ENCODE assay signal across 1 cellular context in genomic region chr2:170248574-170249393, GRCh38.
TF ChIP-seq lines count a peak whose summit lies in the region.

No MANE protein-coding gene starts in this region.

TF ChIP-seq in K562, 482 proteins besides CTCF, POLR2A, EP300 and RAD21 (continued from another document and continues in another):
- TF ChIP-seq ZBTB34 (CRISPR knock-in tag; IDR thresholded peaks at IDR 0.05): no peak
- TF ChIP-seq SETDB1 (IDR thresholded peaks at IDR 0.05; ENCODE audit: low read length): no peak
- TF ChIP-seq PTRF (tag; IDR thresholded peaks at IDR 0.05): peak; percentile 69
- peak; percentile 80; the same call in 1 of the 2 replicates for TF ChIP-seq ZNF395 (CRISPR knock-in tag; IDR thresholded peaks at IDR 0.05)
- TF ChIP-seq ZSCAN32 (CRISPR knock-in tag; IDR thresholded peaks at IDR 0.05): no peak
- TF ChIP-seq MTF1 (CRISPR knock-in tag; IDR thresholded peaks at IDR 0.05; ENCODE audit: borderline replicate concordance): no peak
- TF ChIP-seq POU5F1 (IDR thresholded peaks at IDR 0.05; ENCODE audit: borderline replicate concordance, low read depth, low read length, partially characterized antibody): no peak
- TF ChIP-seq ZNF408 (CRISPR knock-in tag; IDR thresholded peaks at IDR 0.05; ENCODE audit: low read depth): no peak
- TF ChIP-seq ZNF512 (tag; IDR thresholded peaks at IDR 0.05): no peak
- no peak for TF ChIP-seq HOXB6 (CRISPR knock-in tag; IDR thresholded peaks at IDR 0.05; ENCODE audit: borderline replicate concordance)
- TF ChIP-seq TSC22D4 (tag; IDR thresholded peaks at IDR 0.05): no peak
- no peak for TF ChIP-seq ZNF511 (CRISPR knock-in tag; IDR thresholded peaks at IDR 0.05)
- no peak for TF ChIP-seq MCM3 (IDR thresholded peaks at IDR 0.05)
- TF ChIP-seq NFE2L1 (tag; IDR thresholded peaks at IDR 0.05; ENCODE audit: borderline replicate concordance, low read depth): no peak
- no peak for TF ChIP-seq ZNF518B (CRISPR knock-in tag; IDR thresholded peaks at IDR 0.05)
- no peak for TF ChIP-seq ZNF764 (CRISPR knock-in tag; IDR thresholded peaks at IDR 0.05; ENCODE audit: low read depth)
- TF ChIP-seq TFAP4 (CRISPR knock-in tag; IDR thresholded peaks at IDR 0.05; ENCODE audit: borderline replicate concordance): no peak
- no peak for TF ChIP-seq ZNF197 (CRISPR knock-in tag; IDR thresholded peaks at IDR 0.05; ENCODE audit: low read depth)
- no peak for TF ChIP-seq ZNF134 (CRISPR knock-in tag; conservative IDR thresholded peaks at IDR 0.05)
- TF ChIP-seq MBD1 (CRISPR knock-in tag; IDR thresholded peaks at IDR 0.05): no peak
- no peak for TF ChIP-seq ZNF232 (CRISPR knock-in tag; IDR thresholded peaks at IDR 0.05)
- no peak for TF ChIP-seq GABPB2 (CRISPR knock-in tag; conservative IDR thresholded peaks at IDR 0.05)
- no peak for TF ChIP-seq JUND (IDR thresholded peaks at IDR 0.05; ENCODE audit: borderline replicate concordance, low read depth, low read length)
- peak; percentile 35; the same call in 1 of the 3 replicates for TF ChIP-seq JUND (tag; IDR thresholded peaks at IDR 0.05; ENCODE audit: borderline replicate concordance, low read depth, low read length)
- peak; percentile 41; the same call in 1 of the 2 replicates for TF ChIP-seq NFIX (CRISPR knock-in tag; IDR thresholded peaks at IDR 0.05; ENCODE audit: low read depth)
- TF ChIP-seq FOXJ2 (tag; IDR thresholded peaks at IDR 0.05): no peak
- no peak for TF ChIP-seq MED1 (CRISPR knock-in tag; IDR thresholded peaks at IDR 0.05; ENCODE audit: borderline replicate concordance)
- no peak for TF ChIP-seq MCM2 (IDR thresholded peaks at IDR 0.05; ENCODE audit: low read depth)
- no peak for TF ChIP-seq RBM22 (IDR thresholded peaks at IDR 0.05; ENCODE audit: low read depth, low read length, poor library complexity, severe bottlenecking)
- no peak for TF ChIP-seq CEBPZ (IDR thresholded peaks at IDR 0.05; ENCODE audit: borderline replicate concordance, low read depth, low read length)
- TF ChIP-seq TCF15 (CRISPR knock-in tag; IDR thresholded peaks at IDR 0.05): no peak
- no peak for TF ChIP-seq THRA (IDR thresholded peaks at IDR 0.05)
- peak; percentile 21; the same call in 1 of the 2 replicates for TF ChIP-seq HSF4 (CRISPR knock-in tag; IDR thresholded peaks at IDR 0.05; ENCODE audit: borderline replicate concordance)
- TF ChIP-seq SNRNP70 (optimal IDR thresholded peaks at IDR 0.05; ENCODE audit: low read depth, low read length): no peak
- peak; percentile 80 for TF ChIP-seq DDX20 (tag; IDR thresholded peaks at IDR 0.05; ENCODE audit: low read depth)
- no peak for TF ChIP-seq HNRNPH1 (optimal IDR thresholded peaks at IDR 0.05; ENCODE audit: low read depth, low read length)
- TF ChIP-seq IRF2 (CRISPR knock-in tag; IDR thresholded peaks at IDR 0.05): no peak
- no peak for TF ChIP-seq ZNF398 (CRISPR knock-in tag; IDR thresholded peaks at IDR 0.05)
- TF ChIP-seq E2F3 (CRISPR knock-in tag; IDR thresholded peaks at IDR 0.05): peak; percentile 72; the same call in 1 of the 2 replicates
- TF ChIP-seq BRF2 (IDR thresholded peaks at IDR 0.05; ENCODE audit: borderline replicate concordance, insufficient read depth, insufficient read length): no peak
- no peak for TF ChIP-seq SRSF1 (IDR thresholded peaks at IDR 0.05; ENCODE audit: low read depth, low read length)
- no peak for TF ChIP-seq HDAC2 (IDR thresholded peaks at IDR 0.05)
- no peak for TF ChIP-seq U2AF2 (optimal IDR thresholded peaks at IDR 0.05; ENCODE audit: low read depth, low read length)
